In genomic region chr13:71605744-71606143, GRCh38 we compare ENCODE assay signal across 17 cellular contexts.
DNase-seq lines count a peak whose midpoint lies in the region; ATAC-seq, FAIRE-seq and TF ChIP-seq lines count a peak whose summit lies in the region.
"Had no signal": no experiment of that assay in that cellular context is flagged by ENCODE, and none has a peak within 500 bp of the region (broad histone marks: within the 10 kb centered on the region; RNA-seq: fewer than 3 reads in every experiment).

No MANE protein-coding gene starts in this region.

- peak; percentile 55 for FAIRE-seq in D721Med (lab: Jason Lieb, UNC)
- FAIRE-seq: HepG2 had no signal

- no peaks in the 10 kb centered on the region for H3K9me3 ChIP-seq in endocrine pancreas (ENCODE audit: control insufficient read depth, low read length)
- H3K9me3 ChIP-seq: SJSA1 had no signal

- H3K4me3 ChIP-seq in endocrine pancreas (ENCODE audit: control insufficient read depth, insufficient read depth, low read length), result peak overlapping the region; percentile 12
- H3K4me3 ChIP-seq: SJSA1 had no signal

- peak; percentile 37 for DNase-seq in DMS 273 (lab: John Stamatoyannopoulos, UW; ENCODE audit: unreplicated experiment)
- no peak for DNase-seq in DMS 273 treated with DMSO at 0.1 percent for 48 hours (lab: John Stamatoyannopoulos, UW)
- no peak for DNase-seq in D721Med (ENCODE audit: insufficient read length, low spot score)
- DNase-seq in NCI-H69 (lab: John Stamatoyannopoulos, UW), result peak; percentile 75
- DNase-seq in NCI-H524 (lab: John Stamatoyannopoulos, UW), result no peak
- no peak for DNase-seq in KG1 (lab: John Stamatoyannopoulos, UW)
- DNase-seq: CD4-positive, CD25-positive, alpha-beta regulatory T cell; GOT3; NCI-H1105 treated with DMSO at 0.1 percent for 48 hours; NCI-H2029; NCI-H345; NCI-H526 treated with DMSO at 0.1 percent for 48 hours had no signal

- H3K4me1 ChIP-seq in endocrine pancreas (ENCODE audit: control insufficient read depth, insufficient read depth, low read length), result peaks cover 41% of the 10 kb centered on the region
- H3K4me1 ChIP-seq: SJSA1 had no signal

- H3K36me3 ChIP-seq in endocrine pancreas (ENCODE audit: control insufficient read depth, insufficient read depth, low read length), result no peaks in the 10 kb centered on the region
- H3K36me3 ChIP-seq: SJSA1 had no signal

- H3K27me3 ChIP-seq in endocrine pancreas (ENCODE audit: control insufficient read depth, insufficient read depth, low read length), result no peaks in the 10 kb centered on the region
- H3K27me3 ChIP-seq: SJSA1 had no signal

- no peak for ATAC-seq in HG03025 (IDR thresholded peaks at IDR 0.05; ENCODE audit: low FRiP score, unreplicated experiment)
- ATAC-seq: HepG2 had no signal

- no peak for TF ChIP-seq CTCF in D721Med (IDR thresholded peaks at IDR 0.05; ENCODE audit: insufficient read depth, missing control alignments)

- no peak overlapping the region for H3K9ac ChIP-seq in endocrine pancreas (ENCODE audit: control insufficient read depth, insufficient read depth, low read length)
- H3K9ac ChIP-seq: KMS-11 had no signal

Comparison
In these comparisons a context has a peak if more than half of its experiments do, and no peak if none do; other contexts are left out.
1. DNase-seq: peak in DMS 273 (single experiment) and NCI-H69 (single experiment); none in DMS 273 treated with DMSO at 0.1 percent for 48 hours (single experiment), D721Med (single experiment), NCI-H524 (0 of 2) and KG1 (single experiment).